In the genomic region with DNA sequence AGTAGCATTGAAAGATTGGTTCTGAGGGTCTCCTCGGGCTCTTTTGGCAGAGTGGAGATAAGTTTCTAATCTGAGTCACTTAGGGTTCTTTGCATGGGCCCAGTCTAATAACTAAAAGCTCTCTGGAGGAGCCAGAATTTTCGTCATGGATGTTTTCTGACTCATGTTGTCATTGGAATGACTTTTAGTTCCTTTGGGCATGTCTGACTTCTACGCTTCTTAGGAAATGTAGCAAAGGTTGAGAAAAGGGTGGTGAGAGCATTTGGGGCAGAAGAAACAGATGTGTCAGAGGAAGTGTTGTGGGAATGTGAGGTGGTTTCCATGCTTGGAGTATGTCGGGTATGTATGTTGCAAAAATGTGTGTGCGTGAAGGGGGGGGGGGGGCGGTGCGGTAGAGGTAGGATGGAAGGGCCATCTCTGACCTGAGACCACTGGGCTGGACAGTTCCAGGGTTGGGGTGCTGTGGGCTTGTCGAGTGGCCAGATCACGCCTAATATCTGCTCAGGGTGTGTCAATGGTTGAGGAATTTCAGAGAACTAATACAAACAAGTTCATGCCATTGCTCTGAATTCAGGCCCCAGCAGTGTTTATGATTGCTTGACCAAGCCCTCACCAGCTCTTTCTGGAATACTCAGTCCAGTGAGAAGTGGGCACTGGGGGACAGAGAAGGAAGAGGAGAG, we compare ENCODE assay signal across 12 cellular contexts. TPM values are rescaled to one million over a fixed set of nuclear protein-coding genes. Genes with fewer than 3 reads are reported as not detected.
DNase-seq lines count a peak whose midpoint lies in the region; ATAC-seq and TF ChIP-seq lines count a peak whose summit lies in the region.
"Had no signal": no experiment of that assay in that cellular context is flagged by ENCODE, and none has a peak within 500 bp of the region (broad histone marks: within the 10 kb centered on the region; RNA-seq: fewer than 3 reads in every experiment).

No MANE protein-coding gene starts in this region.

- H3K36me3 ChIP-seq in upper lobe of left lung: no peaks in the 10 kb centered on the region
- H3K36me3 ChIP-seq: sigmoid colon had no signal

- H3K4me1 ChIP-seq in right cardiac atrium (ENCODE audit: control insufficient read depth, insufficient read depth, low read length): peaks cover 3% of the 10 kb centered on the region
- H3K4me1 ChIP-seq in upper lobe of left lung: peaks cover 0 to 11% (median 5%) of the 10 kb centered on the region in 4 donors

- H3K4me3 ChIP-seq in astrocyte of the spinal cord (ENCODE audit: low read depth, low read length): no peak overlapping the region
- H3K4me3 ChIP-seq in right cardiac atrium (ENCODE audit: low read length): no peak overlapping the region
- H3K4me3 ChIP-seq in upper lobe of left lung: no peak overlapping the region
- H3K4me3 ChIP-seq: sigmoid colon had no signal

- ATAC-seq in right cardiac atrium (peak; percentile 75 to 85), upper lobe of left lung (ENCODE audit: low FRiP score in 2 of 2) (peak; percentile 52 to 84), HG02763 (IDR thresholded peaks at IDR 0.05; ENCODE audit: unreplicated experiment) (no peak)

- H3K27me3 ChIP-seq in right cardiac atrium (ENCODE audit: control insufficient read depth, insufficient read depth) (no peaks in the 10 kb centered on the region), upper lobe of left lung (no peaks in the 10 kb centered on the region)
- H3K27me3 ChIP-seq: sigmoid colon had no signal

- no peak for TF ChIP-seq POLR2A in upper lobe of left lung (IDR thresholded peaks at IDR 0.05)

- DNase-seq in HS-5 (ENCODE audit: low read depth) (peak; percentile 93), astrocyte of the spinal cord (ENCODE audit: low read depth, low spot score) (peak; percentile 85), right cardiac atrium (no peak), upper lobe of left lung (no peak), cerebellar nuclear complex (lab: John Stamatoyannopoulos, UW) (no peak), NCI-H2081 (lab: John Stamatoyannopoulos, UW) (no peak)
- no peak for DNase-seq in stimulated activated naive CD4-positive, alpha-beta T cell (lab: John Stamatoyannopoulos, UW)
- DNase-seq: activated T-cell treated with anti-CD3 and anti-CD28 coated beads, Interleukin-2, amount 50 U/mL, for 48 hours; NCI-H2081 treated with DMSO at 0.1 percent for 48 hours; sigmoid colon had no signal

- H3K9me3 ChIP-seq in right cardiac atrium (ENCODE audit: control insufficient read depth, low read length): no peaks in the 10 kb centered on the region
- no peaks in the 10 kb centered on the region for H3K9me3 ChIP-seq in upper lobe of left lung
- H3K9me3 ChIP-seq: sigmoid colon had no signal

- TF ChIP-seq CTCF in astrocyte of the spinal cord (IDR thresholded peaks at IDR 0.05; ENCODE audit: low read depth, low read length) (no peak), upper lobe of left lung (IDR thresholded peaks at IDR 0.05) (no peak)

- no peak for TF ChIP-seq EP300 in upper lobe of left lung (IDR thresholded peaks at IDR 0.05)

- H3K27ac ChIP-seq in right cardiac atrium (ENCODE audit: low read length) (no peak overlapping the region), upper lobe of left lung (peak overlapping the region in 1 of 4 donors; percentile 30)
- H3K27ac ChIP-seq: sigmoid colon, VCaP had no signal

- in situ Hi-C loops in astrocyte of the spinal cord (cut with HindIII; ENCODE audit: low sequenced_read_pairs): no loop called here

- WGBS in right cardiac atrium: 78% methylated on average over 9 of the region's 9 CpGs
- 80 to 81% methylated on average over 9 of the region's 9 CpGs for WGBS in upper lobe of left lung, 2 donors

- intact Hi-C loops in right cardiac atrium (cut with DNase I): no loop called here

RNA-seq across cellular contexts. Expression of gene KLHL29, which starts 26.9 kb away (rescaled TPM):
- 1 to 10 TPM; 1.9 to 4.0 (median 2.1) TPM for total RNA-seq in right cardiac atrium
- polyA plus RNA-seq in right cardiac atrium: 1.7 TPM
- 10 to 100 TPM in 5 of 6 donors, 1 to 10 TPM in 1; 8.6 to 34.4 (median 18.2) TPM for total RNA-seq in upper lobe of left lung

Comparison
In these comparisons a context has a peak if more than half of its experiments do, and no peak if none do; other contexts are left out.
1. DNase-seq: peak in HS-5 (single experiment) and astrocyte of the spinal cord (single experiment); none in right cardiac atrium (0 of 3), upper lobe of left lung (0 of 2), cerebellar nuclear complex (0 of 2), stimulated activated naive CD4-positive, alpha-beta T cell (0 of 6) and NCI-H2081 (0 of 2).